Comparison of ENCODE assay signal across 27 cellular contexts in the genomic region with DNA sequence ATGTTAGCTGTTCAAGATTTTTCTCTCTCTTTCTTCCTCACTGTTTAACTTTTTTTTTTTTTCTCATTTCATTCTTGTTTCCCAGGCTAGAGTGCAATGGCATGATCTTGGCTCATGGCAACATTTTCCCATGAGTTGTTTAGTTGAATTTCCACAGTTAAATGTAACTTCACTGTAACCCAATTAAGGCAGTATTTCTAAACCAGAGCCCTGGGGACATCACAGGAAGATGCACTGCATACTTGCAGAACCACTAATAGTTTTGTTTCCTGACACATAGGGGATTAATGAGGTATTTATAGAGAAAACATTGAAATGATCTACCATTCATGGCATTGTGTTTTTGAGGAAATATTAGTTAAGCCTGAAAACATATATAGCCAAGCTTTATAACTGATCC.
DNase-seq lines count a peak whose midpoint lies in the region; ATAC-seq, FAIRE-seq and TF ChIP-seq lines count a peak whose summit lies in the region.
"Had no signal": no experiment of that assay in that cellular context is flagged by ENCODE, and none has a peak within 500 bp of the region (broad histone marks: within the 10 kb centered on the region; RNA-seq: fewer than 3 reads in every experiment).

No MANE protein-coding gene starts in this region.

- peaks cover 5% of the 10 kb centered on the region for H3K4me1 Mint-ChIP-seq in astrocyte (ENCODE audit: low read depth, unreplicated experiment)
- H3K4me1 Mint-ChIP-seq in stimulated activated naive B cell treated with anti-CD40 and anti-IgM and Interleukin-4, amounts not matched to agents 10 μg/mL and 1 μg/mL and 100 μg/mL, for 72 hours = no peaks in the 10 kb centered on the region
- no peaks in the 10 kb centered on the region for H3K4me1 Mint-ChIP-seq in activated T-helper 17 cell treated with anti-CD3 and anti-CD28 coated beads, Interleukin-2, amount 50 U/mL, for 72 hours
- H3K4me1 Mint-ChIP-seq: CD14-positive monocyte; CD8-positive, alpha-beta memory T cell had no signal

- H3K79me2 ChIP-seq in astrocyte (ENCODE audit: insufficient read depth, low read length) (no peaks in the 10 kb centered on the region), osteoblast (ENCODE audit: insufficient read depth, low read length) (no peaks in the 10 kb centered on the region)

- H3K9me3 ChIP-seq in astrocyte (ENCODE audit: insufficient read depth, low read depth, low read length) (no peaks in the 10 kb centered on the region), osteoblast (ENCODE audit: low read depth, low read length) (no peaks in the 10 kb centered on the region)

- no peaks in the 10 kb centered on the region for H3K27me3 Mint-ChIP-seq in astrocyte (ENCODE audit: low read depth, unreplicated experiment)
- no peaks in the 10 kb centered on the region for H3K27me3 Mint-ChIP-seq in stimulated activated naive B cell treated with anti-CD40 and anti-IgM and Interleukin-4, amounts not matched to agents 10 μg/mL and 1 μg/mL and 100 μg/mL, for 72 hours
- no peaks in the 10 kb centered on the region for H3K27me3 Mint-ChIP-seq in activated T-helper 17 cell treated with anti-CD3 and anti-CD28 coated beads, Interleukin-2, amount 50 U/mL, for 72 hours
- H3K27me3 Mint-ChIP-seq: CD8-positive, alpha-beta memory T cell had no signal

- H3K4me2 ChIP-seq in astrocyte (ENCODE audit: low read length) = no peak overlapping the region
- H3K4me2 ChIP-seq in osteoblast (ENCODE audit: insufficient read depth, low read length) = no peak overlapping the region

- H4K20me1 ChIP-seq in astrocyte (ENCODE audit: insufficient read depth, low read length) = no peaks in the 10 kb centered on the region
- H4K20me1 ChIP-seq in osteoblast (ENCODE audit: insufficient read depth, low read length) = no peaks in the 10 kb centered on the region

- H3K36me3 ChIP-seq in astrocyte (ENCODE audit: insufficient read depth, low read length) (no peaks in the 10 kb centered on the region), osteoblast (ENCODE audit: insufficient read depth, low read length) (no peaks in the 10 kb centered on the region)

- no peak overlapping the region for H3K27ac ChIP-seq in astrocyte (ENCODE audit: low read depth, low read length)
- H3K27ac ChIP-seq in osteoblast (ENCODE audit: low read depth, low read length) = no peak overlapping the region
- H3K27ac ChIP-seq: 22Rv1 had no signal

- H3K27me3 ChIP-seq in astrocyte (ENCODE audit: insufficient read depth, low read length) (no peaks in the 10 kb centered on the region), osteoblast (ENCODE audit: insufficient read depth, low read length) (no peaks in the 10 kb centered on the region)

- no peak overlapping the region for H3K4me3 Mint-ChIP-seq in astrocyte (ENCODE audit: unreplicated experiment)
- no peak overlapping the region for H3K4me3 Mint-ChIP-seq in stimulated activated naive B cell treated with anti-CD40 and anti-IgM and Interleukin-4, amounts not matched to agents 10 μg/mL and 1 μg/mL and 100 μg/mL, for 72 hours
- no peak overlapping the region for H3K4me3 Mint-ChIP-seq in activated T-helper 17 cell treated with anti-CD3 and anti-CD28 coated beads, Interleukin-2, amount 50 U/mL, for 72 hours
- H3K4me3 Mint-ChIP-seq: CD14-positive monocyte; CD8-positive, alpha-beta memory T cell had no signal

- H3K27ac Mint-ChIP-seq in astrocyte (ENCODE audit: unreplicated experiment) = no peak overlapping the region
- no peak overlapping the region for H3K27ac Mint-ChIP-seq in stimulated activated naive B cell treated with anti-CD40 and anti-IgM and Interleukin-4, amounts not matched to agents 10 μg/mL and 1 μg/mL and 100 μg/mL, for 72 hours
- H3K27ac Mint-ChIP-seq in activated T-helper 17 cell treated with anti-CD3 and anti-CD28 coated beads, Interleukin-2, amount 50 U/mL, for 72 hours = no peak overlapping the region
- H3K27ac Mint-ChIP-seq: CD14-positive monocyte had no signal

- peaks cover 6% of the 10 kb centered on the region for H3K4me1 ChIP-seq in astrocyte (ENCODE audit: insufficient read depth, low read length)
- no peaks in the 10 kb centered on the region for H3K4me1 ChIP-seq in osteoblast (ENCODE audit: insufficient read depth, low read length)

- H3K9ac ChIP-seq in astrocyte (ENCODE audit: low read length) = no peak overlapping the region

- H3K4me3 ChIP-seq in astrocyte (ENCODE audit: insufficient read depth, low read depth, low read length) (no peak overlapping the region), osteoblast (ENCODE audit: insufficient read depth, low read length) (no peak overlapping the region)
- H3K4me3 ChIP-seq: GM12878 had no signal

- DNase-seq in AG08395 (ENCODE audit: low spot score) (peak; percentile 18), EH (ENCODE audit: low read depth) (peak; percentile 76), astrocyte (ENCODE audit: low read depth) (peak; percentile 25), osteoblast (ENCODE audit: insufficient read length, low spot score, missing footprints) (peak; percentile 26), DMS153 treated with DMSO at 0.1 percent for 48 hours (lab: John Stamatoyannopoulos, UW; ENCODE audit: unreplicated experiment) (no peak)
- no peak for DNase-seq in stimulated activated naive B cell treated with anti-CD40 and anti-IgM and Interleukin-4, amounts not matched to agents 10 μg/mL and 1 μg/mL and 100 μg/mL, for 72 hours
- DNase-seq: ACHN; AML-193; CD8-positive, alpha-beta memory T cell; DMS 273 treated with DMSO at 0.1 percent for 48 hours; DND-41; Karpas-422; NCI-H1092; NCI-H1417 treated with DMSO at 0.1 percent for 48 hours; NCI-H1694 treated with DMSO at 0.1 percent for 48 hours; NCI-H2081; NCI-H2227 treated with DMSO at 0.1 percent for 48 hours; NCI-H69; RPMI8226; SHP77 had no signal

- peaks cover 10% of the 10 kb centered on the region for H3K9me3 Mint-ChIP-seq in astrocyte (ENCODE audit: unreplicated experiment)
- peaks cover 0 to 8% of the 10 kb centered on the region in 2 donors for H3K9me3 Mint-ChIP-seq in stimulated activated naive B cell treated with anti-CD40 and anti-IgM and Interleukin-4, amounts not matched to agents 10 μg/mL and 1 μg/mL and 100 μg/mL, for 72 hours
- peaks cover 30% of the 10 kb centered on the region for H3K9me3 Mint-ChIP-seq in activated T-helper 17 cell treated with anti-CD3 and anti-CD28 coated beads, Interleukin-2, amount 50 U/mL, for 72 hours

- H3K36me3 Mint-ChIP-seq in astrocyte (ENCODE audit: low read depth, unreplicated experiment) = no peaks in the 10 kb centered on the region
- H3K36me3 Mint-ChIP-seq in stimulated activated naive B cell treated with anti-CD40 and anti-IgM and Interleukin-4, amounts not matched to agents 10 μg/mL and 1 μg/mL and 100 μg/mL, for 72 hours = no peaks in the 10 kb centered on the region
- H3K36me3 Mint-ChIP-seq in activated T-helper 17 cell treated with anti-CD3 and anti-CD28 coated beads, Interleukin-2, amount 50 U/mL, for 72 hours (ENCODE audit: low read depth) = no peaks in the 10 kb centered on the region
- H3K36me3 Mint-ChIP-seq: CD14-positive monocyte; CD8-positive, alpha-beta memory T cell had no signal

- no peak for TF ChIP-seq CTCF in astrocyte (IDR thresholded peaks at IDR 0.05; ENCODE audit: insufficient read depth, low read depth, low read length)
- TF ChIP-seq CTCF in osteoblast (IDR thresholded peaks at IDR 0.05; ENCODE audit: extremely low read depth, low read depth, low read length) = no peak

- no peak for ATAC-seq in stimulated activated naive B cell treated with anti-CD40 and anti-IgM and Interleukin-4, amounts not matched to agents 10 μg/mL and 1 μg/mL and 100 μg/mL, for 72 hours (replicated peaks)
- ATAC-seq in GM21381 (IDR thresholded peaks at IDR 0.05; ENCODE audit: unreplicated experiment) = no peak
- no peak for ATAC-seq in activated T-helper 17 cell treated with anti-CD3 and anti-CD28 coated beads, Interleukin-2, amount 50 U/mL, for 72 hours (replicated peaks)
- ATAC-seq: GM12878, HepG2 had no signal

- no peak for FAIRE-seq in astrocyte (lab: Jason Lieb, UNC)
- FAIRE-seq: GM12878, H54, HepG2 had no signal

- no peak overlapping the region for H2AFZ ChIP-seq in astrocyte (ENCODE audit: low read depth, low read length)
- H2AFZ ChIP-seq in osteoblast (ENCODE audit: low read length) = no peak overlapping the region

Comparison
In these comparisons a context has a peak if more than half of its experiments do, and no peak if none do; other contexts are left out.
1. DNase-seq: peak in AG08395 (single experiment), EH (single experiment), astrocyte (single experiment) and osteoblast (single experiment); none in stimulated activated naive B cell treated with anti-CD40 and anti-IgM and Interleukin-4, amounts not matched to agents 10 μg/mL and 1 μg/mL and 100 μg/mL, for 72 hours (single experiment) and DMS153 treated with DMSO at 0.1 percent for 48 hours (single experiment).